7 cellular contexts compared by ENCODE assay signal in the genomic region with DNA sequence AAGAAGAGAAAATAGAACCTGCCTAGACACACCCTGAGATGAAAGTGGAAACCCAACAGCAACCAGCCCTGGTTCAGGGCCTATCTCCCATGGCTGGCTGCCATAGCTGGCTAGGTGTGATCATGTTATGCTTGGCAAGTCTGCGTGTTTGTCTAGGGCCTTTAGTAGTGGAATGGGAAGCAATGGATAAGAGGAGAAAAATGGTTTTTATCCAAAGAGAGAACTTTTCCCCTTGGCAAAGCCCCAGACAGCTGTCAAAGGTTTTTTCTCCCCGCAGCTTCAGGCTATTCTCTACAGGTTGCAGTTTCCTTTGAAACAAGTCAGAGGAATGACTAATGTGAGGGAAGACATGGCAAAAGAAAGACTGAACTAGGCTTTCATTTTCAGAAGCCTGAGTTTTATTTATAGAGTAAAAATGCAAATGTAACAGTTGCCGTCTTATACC.
A peak's percentile ranks its signal among the peaks of the same experiment; 100 is the strongest.
DNase-seq lines count a peak whose midpoint lies in the region; ATAC-seq and TF ChIP-seq lines count a peak whose summit lies in the region.

No MANE protein-coding gene starts in this region.

- no peak overlapping the region for H3K4me3 Mint-ChIP-seq in activated T-helper 17 cell treated with anti-CD3 and anti-CD28 coated beads, Interleukin-2, amount 50 U/mL, for 72 hours

- H3K36me3 ChIP-seq in mammary epithelial cell (ENCODE audit: insufficient read depth, low read length) (no peaks in the 10 kb centered on the region), vagina (no peaks in the 10 kb centered on the region)

- no peaks in the 10 kb centered on the region for H3K9me3 Mint-ChIP-seq in activated T-helper 17 cell treated with anti-CD3 and anti-CD28 coated beads, Interleukin-2, amount 50 U/mL, for 72 hours

- 67% methylated on average over 3 of the region's 3 CpGs for WGBS in mammary epithelial cell (ENCODE audit: low coverage, missing lambda C conversion rate)

- dilution Hi-C loops in mammary epithelial cell (cut with HindIII; ENCODE audit: low sequenced_read_pairs): no loop called here

- intact Hi-C loops in mammary epithelial cell (cut with micrococcal nuclease): no loop called here
- intact Hi-C loops in sciatic nerve (cut with DNase I): loop anchor here (10.0 kb wide), 1 partner anchor 1051 kb away; no protein-coding TSS in a partner anchor
- intact Hi-C loops in vagina (cut with DNase I): loop anchor here (5.0 kb wide), 1 partner anchor 1048 kb away; no protein-coding TSS in a partner anchor

- H3K27ac ChIP-seq in mammary epithelial cell (ENCODE audit: insufficient read depth, low read depth, low read length) (no peak overlapping the region), vagina (no peak overlapping the region)

- H2AFZ ChIP-seq in mammary epithelial cell (ENCODE audit: low read depth, low read length): no peak overlapping the region

- no peak overlapping the region for H3K4me2 ChIP-seq in mammary epithelial cell (ENCODE audit: insufficient read depth, low read depth, low read length)

- in situ Hi-C loops in mammary epithelial cell (cut with MboI; ENCODE audit: low sequenced_read_pairs in 2 of 2): loop anchor here (10.0 to 25.0 kb wide), 6 partner anchors 437 to 1091 kb away; no protein-coding TSS in a partner anchor

- BruUV-seq in mammary epithelial cell (replicated peaks; lab: Mats Ljungman, UMichigan): no TSS peak

- no peaks in the 10 kb centered on the region for H3K36me3 Mint-ChIP-seq in activated T-helper 17 cell treated with anti-CD3 and anti-CD28 coated beads, Interleukin-2, amount 50 U/mL, for 72 hours (ENCODE audit: low read depth)

- H3K9me3 ChIP-seq in mammary epithelial cell (replicated peaks; ENCODE audit: insufficient read depth, low read length): no peaks in the 10 kb centered on the region
- H3K9me3 ChIP-seq in vagina: no peaks in the 10 kb centered on the region

- H3K4me1 ChIP-seq in mammary epithelial cell (ENCODE audit: insufficient read depth, low read length) (no peaks in the 10 kb centered on the region), vagina (no peaks in the 10 kb centered on the region)

- DNase-seq in mammary epithelial cell: peak; percentile 69
- DNase-seq in sciatic nerve (ENCODE audit: low spot score): peak; percentile 62
- no peak for DNase-seq in vagina (ENCODE audit: extremely low spot score in 2 of 2)
- DNase-seq in HuH-7.5 (ENCODE audit: low spot score): no peak

- no peak for TF ChIP-seq POLR2A in vagina (IDR thresholded peaks at IDR 0.05)

- ATAC-seq in GM21381 (IDR thresholded peaks at IDR 0.05; ENCODE audit: unreplicated experiment) (peak; percentile 67), HG03280 (IDR thresholded peaks at IDR 0.05; ENCODE audit: unreplicated experiment) (peak; percentile 87), sciatic nerve (peak; percentile 83)
- no peak for ATAC-seq in activated T-helper 17 cell treated with anti-CD3 and anti-CD28 coated beads, Interleukin-2, amount 50 U/mL, for 72 hours (replicated peaks)

- TF ChIP-seq CTCF in mammary epithelial cell (conservative IDR thresholded peaks at IDR 0.05 in 1 of 2, IDR thresholded peaks at IDR 0.05 in 1 of 2; ENCODE audit: extremely low read depth in 1 of 2, insufficient read depth in 1 of 2, low read depth in 1 of 2, low read length in 2 of 2) (no peak), vagina (IDR thresholded peaks at IDR 0.05) (no peak)

- H4K20me1 ChIP-seq in mammary epithelial cell (ENCODE audit: insufficient read depth, low read length): no peaks in the 10 kb centered on the region

- H3K27me3 ChIP-seq in mammary epithelial cell (ENCODE audit: insufficient read depth, low read length) (no peaks in the 10 kb centered on the region), vagina (no peaks in the 10 kb centered on the region)

- H3K79me2 ChIP-seq in mammary epithelial cell (ENCODE audit: insufficient read depth, low read length): no peaks in the 10 kb centered on the region

- no peak overlapping the region for H3K27ac Mint-ChIP-seq in activated T-helper 17 cell treated with anti-CD3 and anti-CD28 coated beads, Interleukin-2, amount 50 U/mL, for 72 hours

- H3K27me3 Mint-ChIP-seq in activated T-helper 17 cell treated with anti-CD3 and anti-CD28 coated beads, Interleukin-2, amount 50 U/mL, for 72 hours: no peaks in the 10 kb centered on the region

- H3K4me3 ChIP-seq in mammary epithelial cell (replicated peaks in 1 of 3; ENCODE audit: insufficient read depth in 1 of 3, low read depth in 2 of 3, low read length in 3 of 3) (no peak overlapping the region), vagina (no peak overlapping the region)

- CTCF ChIA-PET in mammary epithelial cell (lab: Charles Lee; ENCODE audit: low non-redundant PET): interaction anchor here (0.5 kb wide), 2 partner anchors 111 to 1016 kb away, joined by 3 to 4 read pairs; no protein-coding TSS in a partner anchor

- H3K4me1 Mint-ChIP-seq in activated T-helper 17 cell treated with anti-CD3 and anti-CD28 coated beads, Interleukin-2, amount 50 U/mL, for 72 hours: no peaks in the 10 kb centered on the region

- no peak overlapping the region for H3K9ac ChIP-seq in mammary epithelial cell (ENCODE audit: insufficient read depth, low read length)

Comparison
In these comparisons a context has a peak if more than half of its experiments do, and no peak if none do; other contexts are left out.
1. DNase-seq: peak in mammary epithelial cell (single experiment) and sciatic nerve (single experiment); none in vagina (0 of 2) and HuH-7.5 (single experiment).